27 cellular contexts compared by ENCODE assay signal in the genomic region with DNA sequence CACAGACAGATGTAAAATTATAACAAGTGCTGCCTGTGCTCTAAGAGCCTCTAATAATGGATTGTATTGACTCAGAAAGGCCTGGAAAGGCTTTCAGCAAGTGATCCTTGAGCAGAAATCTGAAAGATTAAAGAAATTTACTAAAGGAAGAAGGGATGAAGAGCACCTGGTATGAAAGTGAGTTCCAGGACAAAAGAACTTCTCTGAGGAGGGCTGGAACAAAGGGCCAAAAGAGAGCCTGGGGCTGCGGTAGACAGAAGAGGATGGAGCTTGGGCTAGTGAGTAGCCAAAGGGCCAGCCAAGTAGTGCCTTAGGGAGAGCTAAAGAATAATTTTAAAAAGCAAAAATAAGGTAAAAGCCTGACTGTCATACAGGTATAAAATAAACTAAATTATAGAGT. TPM values are rescaled to one million over a fixed set of nuclear protein-coding genes. Genes with fewer than 3 reads are reported as not detected.
DNase-seq lines count a peak whose midpoint lies in the region; ATAC-seq lines count a peak whose summit lies in the region.
"Had no signal": no experiment of that assay in that cellular context is flagged by ENCODE, and none has a peak within 500 bp of the region (broad histone marks: within the 10 kb centered on the region; RNA-seq: fewer than 3 reads in every experiment).

No MANE protein-coding gene starts in this region.

- H3K4me1 ChIP-seq in HAP-1 (peaks cover 29% of the 10 kb centered on the region), SJCRH30 (peaks cover 21% of the 10 kb centered on the region)

- in situ Hi-C loops in HAP-1 (cut with MboI; ENCODE audit: low sequenced_read_pairs): no loop called here

- ATAC-seq in GM21381 (IDR thresholded peaks at IDR 0.05; ENCODE audit: unreplicated experiment) (no peak), GM18867 (IDR thresholded peaks at IDR 0.05; ENCODE audit: unreplicated experiment) (no peak), HG03432 (IDR thresholded peaks at IDR 0.05; ENCODE audit: unreplicated experiment) (no peak)
- ATAC-seq: A549; CD8-positive, alpha-beta T cell; T-cell had no signal

- peak; percentile 80 to 86 for DNase-seq in HAP-1 (ENCODE audit: low spot score in 2 of 2)
- DNase-seq in SJCRH30: peak in 1 of 2 experiments; percentile 13
- DNase-seq in iPS-NIHi7 (ENCODE audit: extremely low spot score): peak; percentile 33
- DNase-seq in H4 (ENCODE audit: low spot score): no peak
- DNase-seq: AML-193; Caco-2; CD8-positive, alpha-beta T cell; DMS79 treated with DMSO at 0.1 percent for 48 hours; KBM-7; MG63; NCI-H1105 treated with DMSO at 0.1 percent for 48 hours; NCI-H146; NCI-H1930; NCI-H2107; NCI-H446; NCI-H524 treated with DMSO at 0.1 percent for 48 hours; NCI-H774; PC-9; Right ventricle myocardium superior; T-cell had no signal

- H3K9me3 ChIP-seq in HAP-1 (no peaks in the 10 kb centered on the region; the same call in 1 of the 2 replicates), SJCRH30 (replicated peaks) (no peaks in the 10 kb centered on the region)
- H3K9me3 ChIP-seq: A549, MG63 had no signal

- H3K27me3 ChIP-seq in HAP-1 (ENCODE audit: low read depth) (no peaks in the 10 kb centered on the region), SJCRH30 (no peaks in the 10 kb centered on the region)
- H3K27me3 ChIP-seq: MG63 had no signal

- H3K4me3 ChIP-seq in HAP-1: no peak overlapping the region
- H3K4me3 ChIP-seq in SJCRH30: no peak overlapping the region
- H3K4me3 ChIP-seq: A549, GM23248, MG63, PC-9 had no signal

- peak overlapping the region; percentile 32 for H3K27ac ChIP-seq in SJCRH30
- H3K27ac ChIP-seq: A549, C4-2B, PC-9 had no signal

- H3K36me3 ChIP-seq in HAP-1 (replicated peaks): peaks cover 16% of the 10 kb centered on the region
- peaks cover 25% of the 10 kb centered on the region for H3K36me3 ChIP-seq in SJCRH30

RNA-seq across cellular contexts. Expression of a gene that starts 44.0 kb away (rescaled TPM):
- total RNA-seq in SJCRH30 (2014; rRNA removed; shearing (Covaris generic)): 231 and 239 TPM in 2 replicates
- 114 and 117 TPM in 2 replicates for total RNA-seq in H4 (2014; rRNA removed; shearing (Covaris generic))
- total RNA-seq: HT-29 had no signal
